ENCODE assay signal across 20 cellular contexts in the genomic region with DNA sequence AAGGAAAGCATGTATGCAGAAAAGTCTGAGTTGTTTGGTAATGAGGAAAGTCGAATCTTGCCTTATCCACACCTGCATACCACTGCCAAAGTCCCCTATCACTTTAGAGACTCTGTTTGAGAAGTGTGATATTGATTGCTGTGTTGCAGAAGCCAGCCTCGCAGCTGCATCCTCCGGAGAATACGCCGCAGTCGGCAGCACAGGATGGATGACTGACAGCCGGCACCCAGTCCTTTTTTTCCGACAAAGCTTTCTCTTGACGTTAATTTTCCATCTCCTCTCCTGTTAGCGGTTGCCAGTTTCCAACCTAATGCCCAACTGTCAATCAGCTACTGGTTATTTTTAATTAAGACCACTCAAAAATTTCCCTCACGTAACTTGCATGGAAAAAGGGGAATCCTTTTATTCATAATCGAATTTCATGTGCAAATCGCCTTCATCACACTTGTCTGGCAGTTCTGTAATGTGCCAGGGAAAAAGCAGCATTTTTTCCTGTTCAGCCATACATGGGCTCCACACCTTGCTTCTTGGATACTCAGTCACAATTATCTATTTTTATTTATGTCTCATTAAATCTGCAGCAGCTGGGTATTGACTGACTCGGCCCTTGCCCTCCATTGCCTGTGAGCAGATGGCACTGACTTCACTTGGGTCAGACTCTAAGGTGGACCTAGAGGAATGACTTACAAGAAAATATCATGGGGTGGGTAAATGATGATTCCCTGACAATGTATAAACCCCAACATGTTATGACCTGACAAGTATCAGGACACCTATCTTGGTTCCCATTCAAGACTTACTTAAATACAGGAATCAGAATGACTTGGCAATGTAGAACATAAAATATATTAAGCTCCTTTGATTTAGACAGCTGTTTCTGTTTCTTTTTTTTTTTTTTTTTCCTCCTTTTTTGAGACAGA.
DNase-seq lines count a peak whose midpoint lies in the region; ATAC-seq and TF ChIP-seq lines count a peak whose summit lies in the region.
"Had no signal": no experiment of that assay in that cellular context is flagged by ENCODE, and none has a peak within 500 bp of the region (broad histone marks: within the 10 kb centered on the region; RNA-seq: fewer than 3 reads in every experiment).

No MANE protein-coding gene starts in this region.

- no peak for TF ChIP-seq CTCF in OCI-LY1 (IDR thresholded peaks at IDR 0.05; ENCODE audit: low read length)
- TF ChIP-seq CTCF in foreskin keratinocyte (conservative IDR thresholded peaks at IDR 0.05) = no peak

- H3K4me2 ChIP-seq in Karpas-422 (ENCODE audit: low read depth, low read length, poor library complexity, severe bottlenecking) = no peak overlapping the region
- H3K4me2 ChIP-seq in OCI-LY1 (ENCODE audit: low read length) = no peak overlapping the region
- H3K4me2 ChIP-seq: KMS-11 had no signal

- H3K27me3 ChIP-seq in Karpas-422 (ENCODE audit: low read length) = no peaks in the 10 kb centered on the region
- H3K27me3 ChIP-seq in OCI-LY1 (ENCODE audit: insufficient read depth, low read length) = no peaks in the 10 kb centered on the region
- H3K27me3 ChIP-seq in foreskin keratinocyte = no peaks in the 10 kb centered on the region
- H3K27me3 ChIP-seq: Peyer's patch had no signal

- H3K36me3 ChIP-seq in Karpas-422 (ENCODE audit: insufficient read depth, low read length) (no peaks in the 10 kb centered on the region), OCI-LY1 (ENCODE audit: insufficient read depth, low read length) (no peaks in the 10 kb centered on the region)
- H3K36me3 ChIP-seq: Peyer's patch had no signal

- ATAC-seq in foreskin keratinocyte = peak; percentile 62

- no peaks in the 10 kb centered on the region for H3K9me2 ChIP-seq in Karpas-422 (replicated peaks; ENCODE audit: insufficient read depth, low read length)
- no peaks in the 10 kb centered on the region for H3K9me2 ChIP-seq in OCI-LY1 (ENCODE audit: low read depth, low read length)

- DNase-seq in Karpas-422 (no peak), foreskin keratinocyte (peak; percentile 46 to 76), putamen (ENCODE audit: low spot score) (peak; percentile 44), NCI-H187 treated with DMSO at 0.1 percent for 48 hours (lab: John Stamatoyannopoulos, UW) (no peak), NCI-H2107 treated with DMSO at 0.1 percent for 48 hours (lab: John Stamatoyannopoulos, UW; ENCODE audit: unreplicated experiment) (no peak)
- DNase-seq in activated T-cell treated with anti-CD3 and anti-CD28 coated beads, Interleukin-2, amount 50 U/mL, for 1 hour = no peak
- DNase-seq: ACHN; AML-193; Caco-2; CD4-positive, CD25-positive, alpha-beta regulatory T cell; DMS53; HFFc6; NCI-H1048; NCI-H1694 treated with DMSO at 0.1 percent for 48 hours; NCI-H345; NCI-H526 treated with DMSO at 0.1 percent for 48 hours; Peyer's patch; Right ventricle myocardium superior had no signal

- no peaks in the 10 kb centered on the region for H3K79me2 ChIP-seq in Karpas-422 (ENCODE audit: low read length)
- H3K79me2 ChIP-seq in OCI-LY1 (ENCODE audit: insufficient read depth, low read length) = no peaks in the 10 kb centered on the region

- H2AFZ ChIP-seq in Karpas-422 (ENCODE audit: low read length) = peak overlapping the region; percentile 11; the same call in 1 of the 2 replicates
- no peak overlapping the region for H2AFZ ChIP-seq in OCI-LY1 (ENCODE audit: low read length)

- no peaks in the 10 kb centered on the region; the same call in 1 of the 2 replicates for H3F3A ChIP-seq in OCI-LY1 (ENCODE audit: insufficient read depth, low read length)

- H3K9ac ChIP-seq in Karpas-422 (ENCODE audit: low read length) (0 out of 2 replicates have a peak overlapping the region, but pooled peaks have one; percentile 1), OCI-LY1 (ENCODE audit: low read length) (0 out of 2 replicates have a peak overlapping the region, but pooled peaks have one; percentile 4)
- H3K9ac ChIP-seq: KMS-11 had no signal

- H3K27ac ChIP-seq in Karpas-422 (ENCODE audit: low read length) (peak overlapping the region; percentile 65), OCI-LY1 (ENCODE audit: low read depth, low read length, poor library complexity, severe bottlenecking) (peak overlapping the region; percentile 73), foreskin keratinocyte (peak overlapping the region; percentile 51)
- H3K27ac ChIP-seq: KMS-11, Peyer's patch had no signal

- no peak overlapping the region for H3K4me3 ChIP-seq in Karpas-422 (ENCODE audit: low read length)
- no peak overlapping the region for H3K4me3 ChIP-seq in OCI-LY1 (ENCODE audit: low read depth, low read length, poor library complexity, severe bottlenecking)
- H3K4me3 ChIP-seq: Peyer's patch had no signal

- no peaks in the 10 kb centered on the region for H3K9me3 ChIP-seq in Karpas-422 (ENCODE audit: low read length)
- no peaks in the 10 kb centered on the region for H3K9me3 ChIP-seq in OCI-LY1 (ENCODE audit: low read length)
- H3K9me3 ChIP-seq: Caco-2, Peyer's patch had no signal

- H3K4me1 ChIP-seq in Karpas-422 (ENCODE audit: low read length) (peaks cover 60% of the 10 kb centered on the region), OCI-LY1 (ENCODE audit: insufficient read depth, low read length, severe bottlenecking) (peaks cover 59% of the 10 kb centered on the region), foreskin keratinocyte (peaks cover 12% of the 10 kb centered on the region)
- H3K4me1 ChIP-seq: Caco-2, Peyer's patch had no signal

- H4K20me1 ChIP-seq in Karpas-422 (ENCODE audit: insufficient read depth, low read depth, low read length) = no peaks in the 10 kb centered on the region
- no peaks in the 10 kb centered on the region for H4K20me1 ChIP-seq in OCI-LY1 (ENCODE audit: insufficient read depth, low read length)

Comparison
In these comparisons a context has a peak if more than half of its experiments do, and no peak if none do; other contexts are left out.
1. DNase-seq: peak in foreskin keratinocyte (2 of 2) and putamen (single experiment); none in Karpas-422 (single experiment), activated T-cell treated with anti-CD3 and anti-CD28 coated beads, Interleukin-2, amount 50 U/mL, for 1 hour (single experiment), NCI-H187 treated with DMSO at 0.1 percent for 48 hours (single experiment) and NCI-H2107 treated with DMSO at 0.1 percent for 48 hours (single experiment).
2. Peak in every context shown above with its lines, with median percentiles within 50 percentile points of each other: H3K27ac ChIP-seq.